8 cellular contexts compared by ENCODE assay signal in genomic region chr2:9638532-9638931, GRCh38. TPM values are rescaled to one million over a fixed set of nuclear protein-coding genes. Genes with fewer than 3 reads are reported as not detected.
DNase-seq lines count a peak whose midpoint lies in the region; ATAC-seq and TF ChIP-seq lines count a peak whose summit lies in the region.
"Had no signal": no experiment of that assay in that cellular context is flagged by ENCODE, and none has a peak within 500 bp of the region (broad histone marks: within the 10 kb centered on the region; RNA-seq: fewer than 3 reads in every experiment).

No MANE protein-coding gene starts in this region.

- H3K4me3 Mint-ChIP-seq in chondrocyte (ENCODE audit: unreplicated experiment) = no peak overlapping the region
- H3K4me3 Mint-ChIP-seq in progenitor cell of endocrine pancreas (ENCODE audit: low read depth) = no peak overlapping the region
- H3K4me3 Mint-ChIP-seq: memory B cell had no signal

- TF ChIP-seq POLR2A in right lobe of liver (IDR thresholded peaks at IDR 0.05) = no peak

- no peak overlapping the region for H3K27ac ChIP-seq in right lobe of liver
- no peak overlapping the region for H3K27ac ChIP-seq in upper lobe of right lung

- H3K36me3 Mint-ChIP-seq in chondrocyte (ENCODE audit: low read depth) (no peaks in the 10 kb centered on the region), progenitor cell of endocrine pancreas (ENCODE audit: insufficient read depth) (no peaks in the 10 kb centered on the region)
- H3K36me3 Mint-ChIP-seq: memory B cell had no signal

- H3K4me1 ChIP-seq in right lobe of liver (no peaks in the 10 kb centered on the region), upper lobe of right lung (peaks cover 6% of the 10 kb centered on the region)

- H3K9me3 ChIP-seq in MG63 (no peaks in the 10 kb centered on the region), right lobe of liver (no peaks in the 10 kb centered on the region), upper lobe of right lung (no peaks in the 10 kb centered on the region)

- TF ChIP-seq CTCF in chondrocyte (IDR thresholded peaks at IDR 0.05) (no peak), right lobe of liver (IDR thresholded peaks at IDR 0.05) (no peak), upper lobe of right lung (IDR thresholded peaks at IDR 0.05) (no peak), progenitor cell of endocrine pancreas (IDR thresholded peaks at IDR 0.05; ENCODE audit: unreplicated experiment) (no peak)

- intact Hi-C loops in right lobe of liver (cut with DNase I) = no loop called here
- intact Hi-C loops in upper lobe of right lung (cut with DNase I) = no loop called here

- H3K27me3 ChIP-seq in MG63 = no peaks in the 10 kb centered on the region
- H3K27me3 ChIP-seq in right lobe of liver = no peaks in the 10 kb centered on the region
- no peaks in the 10 kb centered on the region for H3K27me3 ChIP-seq in upper lobe of right lung

- H3K4me1 Mint-ChIP-seq in chondrocyte (ENCODE audit: low read depth) = peaks cover 32% of the 10 kb centered on the region
- H3K4me1 Mint-ChIP-seq in progenitor cell of endocrine pancreas (ENCODE audit: low read depth) = peaks cover 16% of the 10 kb centered on the region

- H3K36me3 ChIP-seq in MG63 (no peaks in the 10 kb centered on the region), right lobe of liver (no peaks in the 10 kb centered on the region), upper lobe of right lung (no peaks in the 10 kb centered on the region)

- WGBS in right lobe of liver (ENCODE audit: insufficient coverage, low coverage, low lambda C conversion rate, missing lambda C conversion rate) = 43% methylated on average over 4 of the region's 4 CpGs

- DNase-seq in MG63 = peak; percentile 95
- DNase-seq in chondrocyte (ENCODE audit: low spot score) = no peak
- peak; percentile 53 to 70 (median 53) for DNase-seq in right lobe of liver
- DNase-seq in upper lobe of right lung = peak; percentile 78
- DNase-seq in progenitor cell of endocrine pancreas (ENCODE audit: low spot score, unreplicated experiment) = no peak
- DNase-seq in NCI-H82 (lab: John Stamatoyannopoulos, UW) = no peak

- H3K9me3 Mint-ChIP-seq in chondrocyte (ENCODE audit: low read depth) = no peaks in the 10 kb centered on the region
- H3K9me3 Mint-ChIP-seq in progenitor cell of endocrine pancreas (ENCODE audit: low read depth) = no peaks in the 10 kb centered on the region
- H3K9me3 Mint-ChIP-seq: memory B cell had no signal

- peaks cover 2% of the 10 kb centered on the region for H3K27me3 Mint-ChIP-seq in chondrocyte (ENCODE audit: low read depth)
- peaks cover 14% of the 10 kb centered on the region for H3K27me3 Mint-ChIP-seq in progenitor cell of endocrine pancreas

- H3K27ac Mint-ChIP-seq in chondrocyte (ENCODE audit: unreplicated experiment) = peak overlapping the region; percentile 85
- no peak overlapping the region for H3K27ac Mint-ChIP-seq in progenitor cell of endocrine pancreas
- H3K27ac Mint-ChIP-seq: memory B cell had no signal

- ATAC-seq in right lobe of liver = peak; percentile 65 to 84 (median 81)
- ATAC-seq in upper lobe of right lung = peak; percentile 87
- no peak for ATAC-seq in HG02885 (IDR thresholded peaks at IDR 0.05; ENCODE audit: poor library complexity, unreplicated experiment)

- no peak overlapping the region for H3K4me3 ChIP-seq in MG63
- no peak overlapping the region for H3K4me3 ChIP-seq in right lobe of liver
- H3K4me3 ChIP-seq in upper lobe of right lung = no peak overlapping the region

RNA-seq across cellular contexts. Expression of gene YWHAQ, which starts 7.7 kb away (rescaled TPM):
- total RNA-seq in MG63 (2014; rRNA removed; shearing (Covaris generic); ENCODE audit: low replicate concordance) = 598 and 683 TPM in 2 replicates
- total RNA-seq in chondrocyte (247 to 287 TPM (median 251 TPM) in 3 replicates), right lobe of liver (100 to 1,000 TPM in 1 of 6 experiments, 10 to 100 TPM in 5; 70.4 to 105 (median 84.2) TPM), upper lobe of right lung (191 TPM), progenitor cell of endocrine pancreas (357 and 378 TPM in 2 replicates)

Comparison
In these comparisons a context has a peak if more than half of its experiments do, and no peak if none do; other contexts are left out.
1. DNase-seq: peak in MG63 (single experiment), right lobe of liver (3 of 3) and upper lobe of right lung (single experiment); none in chondrocyte (single experiment), progenitor cell of endocrine pancreas (single experiment) and NCI-H82 (single experiment).